16 cellular contexts compared by ENCODE assay signal in the genomic region with DNA sequence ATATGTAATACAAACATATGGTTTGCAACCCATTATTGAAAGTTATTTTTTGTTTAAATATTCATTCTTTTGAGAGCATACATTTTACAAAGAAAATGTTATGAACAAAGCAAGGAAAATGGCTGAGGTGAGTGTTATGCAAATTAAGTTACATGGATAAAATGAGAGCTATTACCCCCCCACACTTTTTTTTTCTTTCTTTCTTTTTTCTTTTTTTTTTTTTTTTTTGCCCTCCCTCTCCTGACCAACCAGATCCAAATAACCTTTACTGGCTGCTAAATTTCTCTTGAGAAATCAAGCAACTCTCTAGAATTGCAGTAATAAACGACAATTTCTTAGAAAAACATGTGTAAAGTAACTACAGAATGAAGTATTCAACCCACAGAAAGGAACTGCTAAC.
DNase-seq lines count a peak whose midpoint lies in the region; ATAC-seq and TF ChIP-seq lines count a peak whose summit lies in the region.
"Had no signal": no experiment of that assay in that cellular context is flagged by ENCODE, and none has a peak within 500 bp of the region (broad histone marks: within the 10 kb centered on the region; RNA-seq: fewer than 3 reads in every experiment).

No MANE protein-coding gene starts in this region.

- BruUV-seq in MCF 10A (replicated peaks; lab: Mats Ljungman, UMichigan) (no TSS peak), mammary epithelial cell (replicated peaks; lab: Mats Ljungman, UMichigan) (no TSS peak), PC-3 (replicated peaks; lab: Mats Ljungman, UMichigan) (no TSS peak)

- H3K79me2 ChIP-seq in mammary epithelial cell (ENCODE audit: insufficient read depth, low read length) (no peaks in the 10 kb centered on the region), PC-3 (ENCODE audit: low read length) (no peaks in the 10 kb centered on the region)

- H3K27ac ChIP-seq in mammary epithelial cell (ENCODE audit: insufficient read depth, low read depth, low read length), result no peak overlapping the region
- H3K27ac ChIP-seq in transverse colon, result peak overlapping the region; percentile 51 to 64 (median 57)
- peak overlapping the region in 1 of 5 donors; percentile 27 for H3K27ac ChIP-seq in adrenal gland
- H3K27ac ChIP-seq in PC-3 (ENCODE audit: low read length), result no peak overlapping the region
- H3K27ac ChIP-seq: WERI-Rb-1 had no signal

- intact Hi-C loops in MCF 10A (cut with micrococcal nuclease) (loop anchor here (5.0 to 10.0 kb wide), 2 partner anchors 215 to 653 kb away; a partner anchor contains a TSS), mammary epithelial cell (cut with micrococcal nuclease) (no loop called here), transverse colon (cut with DNase I; ENCODE audit: low total_unique reads) (loop anchor here (10.0 kb wide), 2 partner anchors 97 to 217 kb away; a partner anchor contains a TSS), adrenal gland (cut with DNase I) (no loop called here), PC-3 (cut with micrococcal nuclease) (no loop called here)

- no peak overlapping the region for H2AFZ ChIP-seq in mammary epithelial cell (ENCODE audit: low read depth, low read length)
- no peak overlapping the region for H2AFZ ChIP-seq in PC-3 (ENCODE audit: low read length)

- H3K9me2 ChIP-seq in PC-3 (replicated peaks; ENCODE audit: low read length), result no peaks in the 10 kb centered on the region

- TF ChIP-seq POLR2A in transverse colon (IDR thresholded peaks at IDR 0.05) (no peak), adrenal gland (IDR thresholded peaks at IDR 0.05) (no peak)

- H3K9ac ChIP-seq in mammary epithelial cell (ENCODE audit: insufficient read depth, low read length) (no peak overlapping the region), PC-3 (ENCODE audit: low read length) (no peak overlapping the region)

- H3K27ac Mint-ChIP-seq in MCF 10A (ENCODE audit: low read depth, unreplicated experiment), result peak overlapping the region; percentile 80
- H3K27ac Mint-ChIP-seq in chondrocyte (ENCODE audit: unreplicated experiment), result peak overlapping the region; percentile 95
- peak overlapping the region; percentile 89 for H3K27ac Mint-ChIP-seq in osteocyte (ENCODE audit: unreplicated experiment)
- no peak overlapping the region for H3K27ac Mint-ChIP-seq in activated CD4-positive, alpha-beta memory T cell treated with anti-CD3 and anti-CD28 coated beads, Interleukin-2, amount 10 ng/mL, durations not matched to agents 7 days and 5 days
- H3K27ac Mint-ChIP-seq: activated T-helper 2 cell treated with anti-CD3 and anti-CD28 coated beads, Interferon-gamma antibody, Interleukin-2, Interleukin-4, amounts not matched to agents 10 μg/mL and 5 μg/mL and 100 μg/mL, durations not matched to agents 14 hours and 24 hours and 36 hours; CD4-positive, CD25-positive, alpha-beta regulatory T cell; T-cell had no signal

- no peak overlapping the region for H3K4me2 ChIP-seq in mammary epithelial cell (ENCODE audit: insufficient read depth, low read depth, low read length)
- H3K4me2 ChIP-seq in PC-3 (ENCODE audit: low read length), result no peak overlapping the region

- H4K20me1 ChIP-seq in mammary epithelial cell (ENCODE audit: insufficient read depth, low read length) (no peaks in the 10 kb centered on the region), PC-3 (ENCODE audit: low read length) (no peaks in the 10 kb centered on the region)

- dilution Hi-C loops in mammary epithelial cell (cut with HindIII; ENCODE audit: low sequenced_read_pairs), result no loop called here

- TF ChIP-seq CTCF in MCF 10A (IDR thresholded peaks at IDR 0.05; ENCODE audit: unreplicated experiment) (no peak), mammary epithelial cell (conservative IDR thresholded peaks at IDR 0.05 in 1 of 2, IDR thresholded peaks at IDR 0.05 in 1 of 2; ENCODE audit: extremely low read depth in 1 of 2, insufficient read depth in 1 of 2, low read depth in 1 of 2, low read length in 2 of 2) (no peak), chondrocyte (IDR thresholded peaks at IDR 0.05) (no peak), osteocyte (IDR thresholded peaks at IDR 0.05) (no peak), transverse colon (IDR thresholded peaks at IDR 0.05) (no peak), adrenal gland (IDR thresholded peaks at IDR 0.05) (no peak), PC-3 (conservative IDR thresholded peaks at IDR 0.05; ENCODE audit: low read depth, low read length) (no peak)

- POLR2A ChIA-PET in MCF 10A (lab: Yijun Ruan, JAX) (no interaction called here), PC-3 (lab: Charles Lee; ENCODE audit: unreplicated experiment) (interaction anchor here (0.7 kb wide), 1 partner anchor 293 kb away, joined by 4 read pairs; no protein-coding TSS in a partner anchor)
- POLR2A ChIA-PET in activated CD4-positive, alpha-beta memory T cell treated with anti-CD3 and anti-CD28 coated beads, Interleukin-2, amount 10 ng/mL, durations not matched to agents 7 days and 5 days (lab: Charles Lee), result no interaction called here

- H3K36me3 Mint-ChIP-seq in MCF 10A (ENCODE audit: insufficient read depth, unreplicated experiment) (peaks cover 57% of the 10 kb centered on the region), chondrocyte (ENCODE audit: low read depth) (peaks cover 6% of the 10 kb centered on the region), osteocyte (ENCODE audit: unreplicated experiment) (peaks cover 3% of the 10 kb centered on the region)
- H3K36me3 Mint-ChIP-seq in activated CD4-positive, alpha-beta memory T cell treated with anti-CD3 and anti-CD28 coated beads, Interleukin-2, amount 10 ng/mL, durations not matched to agents 7 days and 5 days (ENCODE audit: low read depth), result no peaks in the 10 kb centered on the region
- H3K36me3 Mint-ChIP-seq: CD4-positive, CD25-positive, alpha-beta regulatory T cell; T-cell had no signal

- H3K4me3 Mint-ChIP-seq in MCF 10A (ENCODE audit: unreplicated experiment) (peak overlapping the region; percentile 12), chondrocyte (ENCODE audit: unreplicated experiment) (no peak overlapping the region), osteocyte (ENCODE audit: unreplicated experiment) (peak overlapping the region; percentile 33)
- H3K4me3 Mint-ChIP-seq in activated CD4-positive, alpha-beta memory T cell treated with anti-CD3 and anti-CD28 coated beads, Interleukin-2, amount 10 ng/mL, durations not matched to agents 7 days and 5 days, result no peak overlapping the region
- H3K4me3 Mint-ChIP-seq: T-cell had no signal

- no peak for DNase-seq in MCF 10A (ENCODE audit: unreplicated experiment)
- DNase-seq in mammary epithelial cell, result no peak
- DNase-seq in chondrocyte (ENCODE audit: low spot score), result no peak
- no peak for DNase-seq in osteocyte (ENCODE audit: extremely low spot score, unreplicated experiment)
- DNase-seq in transverse colon, result no peak
- DNase-seq in adrenal gland, result no peak
- DNase-seq in activated CD4-positive, alpha-beta memory T cell treated with anti-CD3 and anti-CD28 coated beads, Interleukin-2, amount 10 ng/mL, durations not matched to agents 7 days and 5 days, result no peak
- no peak for DNase-seq in PC-3
- DNase-seq: amniotic stem cell; CD4-positive, CD25-positive, alpha-beta regulatory T cell; MG63; NCI-H1930; NCI-H524 treated with DMSO at 0.1 percent for 48 hours; T-cell; WERI-Rb-1 had no signal

- in situ Hi-C loops in mammary epithelial cell (cut with MboI; ENCODE audit: low sequenced_read_pairs in 2 of 2), result loop anchor here in 1 of 2 donors (25.0 kb wide), 1 partner anchor 660 kb away; no protein-coding TSS in a partner anchor
- in situ Hi-C loops in transverse colon (cut with MboI; ENCODE audit: low pct_ligation_motif_present in 1 of 4, low pct_unique_long_range_greater_than_20kb in 1 of 4, low sequenced_read_pairs in 3 of 4), result loop anchor here in 1 of 4 donors (25.0 kb wide), 1 partner anchor 660 kb away; no protein-coding TSS in a partner anchor

- H3K27me3 Mint-ChIP-seq in MCF 10A (ENCODE audit: insufficient read depth, unreplicated experiment), result no peaks in the 10 kb centered on the region
- H3K27me3 Mint-ChIP-seq in chondrocyte (ENCODE audit: low read depth), result no peaks in the 10 kb centered on the region
- H3K27me3 Mint-ChIP-seq in osteocyte (ENCODE audit: unreplicated experiment), result no peaks in the 10 kb centered on the region
- no peaks in the 10 kb centered on the region for H3K27me3 Mint-ChIP-seq in activated CD4-positive, alpha-beta memory T cell treated with anti-CD3 and anti-CD28 coated beads, Interleukin-2, amount 10 ng/mL, durations not matched to agents 7 days and 5 days
- H3K27me3 Mint-ChIP-seq: CD4-positive, CD25-positive, alpha-beta regulatory T cell; T-cell had no signal

- H3K36me3 ChIP-seq in mammary epithelial cell (ENCODE audit: insufficient read depth, low read length) (peaks cover 3% of the 10 kb centered on the region), transverse colon (no peaks in the 10 kb centered on the region), adrenal gland (replicated peaks in 1 of 2) (no peaks in the 10 kb centered on the region), PC-3 (ENCODE audit: low read depth, low read length) (no peaks in the 10 kb centered on the region; the same call in 1 of the 2 replicates)
- H3K36me3 ChIP-seq: WERI-Rb-1 had no signal

- CTCF ChIA-PET in MCF 10A (lab: Yijun Ruan, JAX) (interaction anchor here (0.6 to 2.6 kb wide), 5 partner anchors 36 to 670 kb away, joined by 3 to 9 read pairs (median 4); no protein-coding TSS in a partner anchor), mammary epithelial cell (lab: Charles Lee; ENCODE audit: low non-redundant PET) (no interaction called here), PC-3 (lab: Charles Lee) (no interaction called here)
- CTCF ChIA-PET in activated CD4-positive, alpha-beta memory T cell treated with anti-CD3 and anti-CD28 coated beads, Interleukin-2, amount 10 ng/mL, durations not matched to agents 7 days and 5 days (lab: Charles Lee), result no interaction called here

- H3K27me3 ChIP-seq in mammary epithelial cell (ENCODE audit: insufficient read depth, low read length), result no peaks in the 10 kb centered on the region
- H3K27me3 ChIP-seq in transverse colon, result no peaks in the 10 kb centered on the region
- H3K27me3 ChIP-seq in adrenal gland, result no peaks in the 10 kb centered on the region
- no peaks in the 10 kb centered on the region for H3K27me3 ChIP-seq in PC-3 (ENCODE audit: low read length)
- H3K27me3 ChIP-seq: MG63 had no signal

- TF ChIP-seq EP300 in transverse colon (IDR thresholded peaks at IDR 0.05; ENCODE audit: low read depth), result no peak

- H3K4me1 Mint-ChIP-seq in MCF 10A (ENCODE audit: insufficient read depth, unreplicated experiment) (peaks cover 29% of the 10 kb centered on the region), chondrocyte (ENCODE audit: low read depth) (peaks cover 32% of the 10 kb centered on the region), osteocyte (ENCODE audit: unreplicated experiment) (peaks cover 36% of the 10 kb centered on the region)
- no peaks in the 10 kb centered on the region for H3K4me1 Mint-ChIP-seq in activated CD4-positive, alpha-beta memory T cell treated with anti-CD3 and anti-CD28 coated beads, Interleukin-2, amount 10 ng/mL, durations not matched to agents 7 days and 5 days
- H3K4me1 Mint-ChIP-seq: CD4-positive, CD25-positive, alpha-beta regulatory T cell; T-cell had no signal

- H3K9me3 ChIP-seq in mammary epithelial cell (replicated peaks; ENCODE audit: insufficient read depth, low read length) (no peaks in the 10 kb centered on the region), transverse colon (no peaks in the 10 kb centered on the region), adrenal gland (replicated peaks in 1 of 3) (no peaks in the 10 kb centered on the region), PC-3 (ENCODE audit: low read length) (no peaks in the 10 kb centered on the region)
- H3K9me3 ChIP-seq: MG63 had no signal

- peaks cover 20% of the 10 kb centered on the region for H3K4me1 ChIP-seq in mammary epithelial cell (ENCODE audit: insufficient read depth, low read length)
- peaks cover 0 to 26% (median 2%) of the 10 kb centered on the region in 4 donors for H3K4me1 ChIP-seq in transverse colon
- peaks cover 0 to 8% of the 10 kb centered on the region in 2 donors for H3K4me1 ChIP-seq in adrenal gland (replicated peaks in 1 of 2)
- peaks cover 11% of the 10 kb centered on the region; the same call in 1 of the 2 replicates for H3K4me1 ChIP-seq in PC-3 (ENCODE audit: insufficient read depth, low read length)

- H3K4me3 ChIP-seq in mammary epithelial cell (replicated peaks in 1 of 3; ENCODE audit: insufficient read depth in 1 of 3, low read depth in 2 of 3, low read length in 3 of 3), result no peak overlapping the region
- no peak overlapping the region for H3K4me3 ChIP-seq in transverse colon
- H3K4me3 ChIP-seq in adrenal gland, result no peak overlapping the region
- H3K4me3 ChIP-seq in PC-3 (ENCODE audit: low read length), result no peak overlapping the region
- H3K4me3 ChIP-seq: MG63 had no signal

- no peaks in the 10 kb centered on the region for H3F3A ChIP-seq in PC-3 (ENCODE audit: low read length, unreplicated experiment)

- 43% methylated on average over 1 of the region's 1 CpG for WGBS in mammary epithelial cell (ENCODE audit: low coverage, missing lambda C conversion rate)
- 32 to 44% methylated on average over 1 of the region's 1 CpG for WGBS in transverse colon (ENCODE audit: low coverage in 1 of 2), 2 donors
- 56 to 82% (median 71%) methylated on average over 1 of the region's 1 CpG for WGBS in adrenal gland, 4 donors

- H3K9me3 Mint-ChIP-seq in MCF 10A (ENCODE audit: unreplicated experiment) (no peaks in the 10 kb centered on the region), chondrocyte (ENCODE audit: low read depth) (no peaks in the 10 kb centered on the region), osteocyte (ENCODE audit: unreplicated experiment) (no peaks in the 10 kb centered on the region)
- no peaks in the 10 kb centered on the region for H3K9me3 Mint-ChIP-seq in activated CD4-positive, alpha-beta memory T cell treated with anti-CD3 and anti-CD28 coated beads, Interleukin-2, amount 10 ng/mL, durations not matched to agents 7 days and 5 days
- H3K9me3 Mint-ChIP-seq: activated T-helper 2 cell treated with anti-CD3 and anti-CD28 coated beads, Interferon-gamma antibody, Interleukin-2, Interleukin-4, amounts not matched to agents 10 μg/mL and 5 μg/mL and 100 μg/mL, durations not matched to agents 14 hours and 24 hours and 36 hours; T-cell had no signal

- no peak for ATAC-seq in PC-3
- ATAC-seq: T-cell had no signal

Comparison
In these comparisons a context has a peak if more than half of its experiments do, and no peak if none do; other contexts are left out.
1. intact Hi-C loops: an anchor here in MCF 10A (5.0 to 10.0 kb wide) and transverse colon (10.0 kb wide); none called in mammary epithelial cell, adrenal gland and PC-3.
2. H3K4me3 Mint-ChIP-seq: peak in MCF 10A (single experiment) and osteocyte (single experiment); none in chondrocyte (single experiment) and activated CD4-positive, alpha-beta memory T cell treated with anti-CD3 and anti-CD28 coated beads, Interleukin-2, amount 10 ng/mL, durations not matched to agents 7 days and 5 days (single experiment).
3. H3K27ac ChIP-seq: peak in transverse colon (4 of 4); none in mammary epithelial cell (single experiment) and PC-3 (single experiment).